In the genomic region with DNA sequence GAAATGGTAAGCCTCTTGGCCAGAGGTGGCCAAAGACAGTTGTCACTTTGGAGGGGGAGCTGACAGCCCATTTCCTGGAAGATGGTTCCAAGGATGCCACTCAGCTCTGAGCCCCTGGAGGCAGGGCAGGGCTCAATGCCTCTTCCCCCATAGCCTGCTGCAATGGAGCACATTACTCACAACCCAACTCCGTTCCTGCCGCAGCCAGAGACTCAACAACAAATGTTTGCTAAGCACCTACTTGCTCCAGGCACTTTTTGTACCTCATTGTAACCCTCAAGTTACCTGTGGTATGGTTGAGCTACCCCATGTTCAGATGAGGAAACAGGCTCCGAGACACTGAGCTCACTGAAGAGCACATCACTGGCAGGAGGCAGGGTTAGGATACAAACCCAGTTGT, we compare ENCODE assay signal across 21 cellular contexts. TPM values are rescaled to one million over a fixed set of nuclear protein-coding genes. Genes with fewer than 3 reads are reported as not detected.
DNase-seq lines count a peak whose midpoint lies in the region; ATAC-seq and TF ChIP-seq lines count a peak whose summit lies in the region.
"Had no signal": no experiment of that assay in that cellular context is flagged by ENCODE, and none has a peak within 500 bp of the region (broad histone marks: within the 10 kb centered on the region; RNA-seq: fewer than 3 reads in every experiment).

No MANE protein-coding gene starts in this region.

- H3K9me3 ChIP-seq in left ventricle myocardium inferior (replicated peaks) (no peaks in the 10 kb centered on the region), esophagus squamous epithelium (no peaks in the 10 kb centered on the region), psoas muscle (no peaks in the 10 kb centered on the region), adrenal gland (replicated peaks in 1 of 3) (no peaks in the 10 kb centered on the region)
- H3K9me3 ChIP-seq: heart left ventricle had no signal

- H3K4me1 ChIP-seq in left ventricle myocardium inferior (peaks cover 25% of the 10 kb centered on the region), esophagus squamous epithelium (peaks cover 36 to 98% (median 36%) of the 10 kb centered on the region in 3 donors), psoas muscle (peaks cover 38% of the 10 kb centered on the region), adrenal gland (replicated peaks in 1 of 2) (peaks cover 13% of the 10 kb centered on the region in 2 donors)

- TF ChIP-seq POLR2A in esophagus squamous epithelium (IDR thresholded peaks at IDR 0.05), result no peak
- TF ChIP-seq POLR2A in adrenal gland (IDR thresholded peaks at IDR 0.05), result no peak

- H3K27me3 ChIP-seq in left ventricle myocardium inferior (ENCODE audit: low read depth), result no peaks in the 10 kb centered on the region
- no peaks in the 10 kb centered on the region for H3K27me3 ChIP-seq in esophagus squamous epithelium
- no peaks in the 10 kb centered on the region for H3K27me3 ChIP-seq in psoas muscle (ENCODE audit: insufficient read depth in 3 of 3, low read length in 2 of 3)
- H3K27me3 ChIP-seq in adrenal gland, result no peaks in the 10 kb centered on the region
- H3K27me3 ChIP-seq: heart left ventricle had no signal

- intact Hi-C loops in left ventricle myocardium inferior (cut with micrococcal nuclease), result no loop called here
- intact Hi-C loops in Right ventricle myocardium superior (cut with DNase I), result no loop called here
- intact Hi-C loops in esophagus squamous epithelium (cut with DNase I), result no loop called here
- intact Hi-C loops in psoas muscle (cut with DNase I), result loop anchor here in 1 of 2 donors (5.0 kb wide), 1 partner anchor 52 kb away; no protein-coding TSS in a partner anchor
- intact Hi-C loops in adrenal gland (cut with DNase I), result no loop called here

- TF ChIP-seq CTCF in left ventricle myocardium inferior (IDR thresholded peaks at IDR 0.05; ENCODE audit: borderline replicate concordance) (no peak), esophagus squamous epithelium (IDR thresholded peaks at IDR 0.05) (no peak), psoas muscle (IDR thresholded peaks at IDR 0.05) (no peak), adrenal gland (IDR thresholded peaks at IDR 0.05) (no peak)

- no peak for DNase-seq in left ventricle myocardium inferior
- DNase-seq in Right ventricle myocardium superior, result no peak
- no peak for DNase-seq in esophagus squamous epithelium (lab: John Stamatoyannopoulos, UW)
- no peak for DNase-seq in psoas muscle
- no peak for DNase-seq in stimulated activated CD8-positive, alpha-beta memory T cell treated with anti-CD3 and anti-CD28 coated beads, Interleukin-4, amount 100 ng/mL, for 48 hours
- DNase-seq in foreskin melanocyte, result no peak
- no peak for DNase-seq in adrenal gland
- DNase-seq: 8988T; activated CD4-positive, alpha-beta memory T cell treated with anti-CD3 and anti-CD28 coated beads, Interleukin-2, amount 10 ng/mL, durations not matched to agents 7 days and 5 days; activated T-cell treated with anti-CD3 and anti-CD28 coated beads, Interleukin-2, amount 50 U/mL, for 24 hours; heart left ventricle; KBM-7; mesendoderm; MV-4-11; NCI-H187; stimulated activated CD4-positive, alpha-beta T cell treated with anti-CD3 and anti-CD28 coated beads, Interleukin-15, amount 100 ng/mL, for 24 hours; stimulated activated naive B cell treated with anti-CD40 and anti-IgM and Interleukin-4, amounts not matched to agents 10 μg/mL and 1 μg/mL and 100 μg/mL, for 72 hours had no signal

- H3K4me3 ChIP-seq in left ventricle myocardium inferior, result no peak overlapping the region
- H3K4me3 ChIP-seq in esophagus squamous epithelium, result no peak overlapping the region
- H3K4me3 ChIP-seq in psoas muscle, result no peak overlapping the region
- no peak overlapping the region for H3K4me3 ChIP-seq in adrenal gland
- H3K4me3 ChIP-seq: heart left ventricle had no signal

- H3K27ac ChIP-seq in left ventricle myocardium inferior (replicated peaks), result peak overlapping the region; percentile 72
- H3K27ac ChIP-seq in esophagus squamous epithelium, result peak overlapping the region; percentile 79 to 93 (median 89)
- peak overlapping the region; percentile 62 for H3K27ac ChIP-seq in psoas muscle
- H3K27ac ChIP-seq in adrenal gland, result no peak overlapping the region

- no peak for ATAC-seq in Right ventricle myocardium superior (ENCODE audit: poor library complexity)
- ATAC-seq in psoas muscle, result peak in 3 of 4 donors; percentile 12 to 43 (median 29)
- ATAC-seq in GM21381 (IDR thresholded peaks at IDR 0.05; ENCODE audit: unreplicated experiment), result no peak
- ATAC-seq: activated naive CD4-positive, alpha-beta T cell treated with anti-CD3 and anti-CD28 coated beads, Interleukin-2, amount 50 U/mL, for 72 hours; HCT116; heart left ventricle; natural killer cell treated with Interleukin-12 subunit alpha and Interleukin-12 subunit beta and Interleukin-15 and Interleukin-18, amount 100 ng/mL, for 72 hours; stimulated activated naive B cell treated with anti-CD40 and anti-IgM and Interleukin-4, amounts not matched to agents 10 μg/mL and 1 μg/mL and 100 μg/mL, for 72 hours had no signal

- WGBS in esophagus squamous epithelium, 2 donors, result 61% methylated on average over 3 of the region's 3 CpGs; no CpG with 5 or more reads in 1 of the 2 donors
- 62 to 67% (median 64%) methylated on average over 3 of the region's 3 CpGs for whole genome bisulfite sequencing in psoas muscle, 3 donors
- 83 to 100% (median 94%) methylated on average over 3 of the region's 3 CpGs for WGBS in adrenal gland, 4 donors

- H3K36me3 ChIP-seq in left ventricle myocardium inferior (no peaks in the 10 kb centered on the region), esophagus squamous epithelium (no peaks in the 10 kb centered on the region), psoas muscle (ENCODE audit: insufficient read depth in 1 of 2, low read depth in 1 of 2) (no peaks in the 10 kb centered on the region), adrenal gland (replicated peaks in 1 of 2) (no peaks in the 10 kb centered on the region)
- H3K36me3 ChIP-seq: heart left ventricle had no signal

RNA-seq across cellular contexts. Expression of a gene that starts 19.5 kb away (rescaled TPM):
- total RNA-seq in left ventricle myocardium inferior, result 35.5 TPM
- 38.8 TPM for total RNA-seq in Right ventricle myocardium superior
- 10 to 100 TPM; 15.8 to 28.8 (median 24.0) TPM for total RNA-seq in esophagus squamous epithelium
- 10 to 100 TPM in 3 of 4 donors, 1 to 10 TPM in 1; 9.7 to 26.3 (median 21.7) TPM for total RNA-seq in psoas muscle
- polyA plus RNA-seq in psoas muscle, result 1 to 10 TPM; 3.8 to 9.5 (median 4.4) TPM
- total RNA-seq in adrenal gland, result 100 to 1,000 TPM in 2 of 8 donors, 10 to 100 TPM in 6; 52.2 to 104 (median 86.0) TPM
- polyA plus RNA-seq in adrenal gland, result 1 to 10 TPM; 6.5 to 8.8 (median 8.3) TPM

Comparison
In these comparisons a context has a peak if more than half of its experiments do, and no peak if none do; other contexts are left out.
1. H3K27ac ChIP-seq: peak in left ventricle myocardium inferior (single experiment), esophagus squamous epithelium (4 of 4) and psoas muscle (single experiment); none in adrenal gland (0 of 5).
2. ATAC-seq: peak in psoas muscle (3 of 4); none in Right ventricle myocardium superior (single experiment) and GM21381 (single experiment).